ENCODE assay signal across 13 cellular contexts in the genomic region with DNA sequence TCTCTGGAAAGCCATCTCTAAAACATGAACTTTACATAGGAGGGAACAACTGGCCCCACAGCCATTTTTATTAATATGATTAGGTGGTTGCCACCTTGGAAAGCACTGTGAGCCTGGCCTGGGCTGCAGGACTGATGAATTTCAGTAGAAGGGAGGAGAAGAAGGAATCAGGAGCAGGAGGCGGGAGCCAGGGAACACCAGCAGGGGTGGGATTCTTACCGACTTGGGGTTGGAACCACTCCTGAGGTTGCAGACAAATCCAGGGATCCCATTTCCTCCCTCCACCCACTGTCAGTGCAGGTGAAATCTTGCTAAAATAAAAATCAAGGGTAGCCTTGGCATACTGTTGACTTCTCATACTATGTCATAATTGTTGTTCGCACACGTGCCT. TPM values are rescaled to one million over a fixed set of nuclear protein-coding genes. Genes with fewer than 3 reads are reported as not detected.
DNase-seq lines count a peak whose midpoint lies in the region; ATAC-seq and TF ChIP-seq lines count a peak whose summit lies in the region.
"Had no signal": no experiment of that assay in that cellular context is flagged by ENCODE, and none has a peak within 500 bp of the region (broad histone marks: within the 10 kb centered on the region; RNA-seq: fewer than 3 reads in every experiment).

No MANE protein-coding gene starts in this region.

- ATAC-seq in right cardiac atrium = no peak
- ATAC-seq in activated T-helper 17 cell treated with anti-CD3 and anti-CD28 coated beads, Interleukin-2, amount 50 U/mL, for 72 hours (replicated peaks) = no peak
- no peak for ATAC-seq in upper lobe of left lung (ENCODE audit: low FRiP score in 2 of 2)
- no peak for ATAC-seq in HG03175 (IDR thresholded peaks at IDR 0.05; ENCODE audit: unreplicated experiment)
- no peak for ATAC-seq in aorta (ENCODE audit: low FRiP score)

- no peak overlapping the region for H3K4me2 ChIP-seq in mesendoderm (ENCODE audit: low read length)
- H3K4me2 ChIP-seq: hepatocyte had no signal

- no peak for TF ChIP-seq EP300 in upper lobe of left lung (IDR thresholded peaks at IDR 0.05)

- no peak overlapping the region for H4K8ac ChIP-seq in mesendoderm (ENCODE audit: low read depth, low read length)

- H3K18ac ChIP-seq in mesendoderm (ENCODE audit: low read length) = no peak overlapping the region

- no peak overlapping the region for H4K5ac ChIP-seq in mesendoderm (ENCODE audit: low read length)

- no peak for TF ChIP-seq POLR2A in upper lobe of left lung (IDR thresholded peaks at IDR 0.05)

- peaks cover 9% of the 10 kb centered on the region for H3K4me1 Mint-ChIP-seq in activated T-helper 17 cell treated with anti-CD3 and anti-CD28 coated beads, Interleukin-2, amount 50 U/mL, for 72 hours

- no peak overlapping the region for H2BK120ac ChIP-seq in mesendoderm (ENCODE audit: low read depth, low read length)

- no peaks in the 10 kb centered on the region for H3K27me3 Mint-ChIP-seq in activated T-helper 17 cell treated with anti-CD3 and anti-CD28 coated beads, Interleukin-2, amount 50 U/mL, for 72 hours

- H2BK5ac ChIP-seq in mesendoderm (ENCODE audit: low read length) = no peak overlapping the region

- no peak overlapping the region for H2AK5ac ChIP-seq in mesendoderm (ENCODE audit: low read length)

- no peaks in the 10 kb centered on the region for H3K79me1 ChIP-seq in mesendoderm (ENCODE audit: low read length)

- no peak overlapping the region for H3K23ac ChIP-seq in mesendoderm (ENCODE audit: low read length)

- H3K27ac ChIP-seq in right atrium auricular region (peak overlapping the region in 1 of 2 donors; percentile 35), right cardiac atrium (ENCODE audit: low read length) (no peak overlapping the region), mesendoderm (ENCODE audit: low read depth, low read length) (no peak overlapping the region), upper lobe of left lung (peak overlapping the region; percentile 45 to 84 (median 60)), aorta (ENCODE audit: low read depth in 1 of 2, low read length in 2 of 2) (no peak overlapping the region)
- H3K27ac ChIP-seq: hepatocyte had no signal

- no peak overlapping the region for H3K4ac ChIP-seq in mesendoderm (ENCODE audit: low read depth, low read length)

- intact Hi-C loops in right cardiac atrium (cut with DNase I) (no loop called here), aorta (cut with DNase I) (no loop called here)

- H2BK15ac ChIP-seq in mesendoderm (replicated peaks; ENCODE audit: low read depth) = no peak overlapping the region

- H3K79me2 ChIP-seq in mesendoderm (ENCODE audit: control insufficient read depth, insufficient read depth, low read length) = no peaks in the 10 kb centered on the region
- H3K79me2 ChIP-seq: hepatocyte had no signal

- no peaks in the 10 kb centered on the region for H3K36me3 Mint-ChIP-seq in activated T-helper 17 cell treated with anti-CD3 and anti-CD28 coated beads, Interleukin-2, amount 50 U/mL, for 72 hours (ENCODE audit: low read depth)
- H3K36me3 Mint-ChIP-seq: activated naive CD4-positive, alpha-beta T cell treated with anti-CD3 and anti-CD28 coated beads, Interleukin-2, amount 10 ng/mL, durations not matched to agents 7 days and 5 days had no signal

- H3K4me3 Mint-ChIP-seq in activated T-helper 17 cell treated with anti-CD3 and anti-CD28 coated beads, Interleukin-2, amount 50 U/mL, for 72 hours = peak overlapping the region; percentile 15
- H3K4me3 Mint-ChIP-seq: activated naive CD4-positive, alpha-beta T cell treated with anti-CD3 and anti-CD28 coated beads, Interleukin-2, amount 10 ng/mL, durations not matched to agents 7 days and 5 days had no signal

- no peaks in the 10 kb centered on the region for H3K27me3 ChIP-seq in right atrium auricular region
- no peaks in the 10 kb centered on the region for H3K27me3 ChIP-seq in right cardiac atrium (ENCODE audit: control insufficient read depth, insufficient read depth)
- H3K27me3 ChIP-seq in mesendoderm (ENCODE audit: insufficient read depth, low read length, poor library complexity) = no peaks in the 10 kb centered on the region
- no peaks in the 10 kb centered on the region for H3K27me3 ChIP-seq in upper lobe of left lung
- H3K27me3 ChIP-seq in aorta (ENCODE audit: control insufficient read depth in 1 of 2, insufficient read depth in 2 of 2, low read length in 1 of 2) = no peaks in the 10 kb centered on the region
- H3K27me3 ChIP-seq: hepatocyte had no signal

- H3K36me3 ChIP-seq in right atrium auricular region = no peaks in the 10 kb centered on the region
- H3K36me3 ChIP-seq in mesendoderm (ENCODE audit: control insufficient read depth, insufficient read depth, low read length) = no peaks in the 10 kb centered on the region
- no peaks in the 10 kb centered on the region for H3K36me3 ChIP-seq in upper lobe of left lung
- H3K36me3 ChIP-seq in aorta (ENCODE audit: control insufficient read depth in 1 of 2, insufficient read depth in 2 of 2, low read length in 1 of 2) = no peaks in the 10 kb centered on the region

- DNase-seq in right atrium auricular region (ENCODE audit: low spot score) (peak; percentile 26), right cardiac atrium (no peak), mesendoderm (no peak), upper lobe of left lung (no peak), cerebellar nuclear complex (lab: John Stamatoyannopoulos, UW) (no peak), aorta (no peak)
- DNase-seq: activated naive CD4-positive, alpha-beta T cell treated with anti-CD3 and anti-CD28 coated beads, Interleukin-2, amount 10 ng/mL, durations not matched to agents 7 days and 5 days; HCEC 1CT; NCI-H524 treated with DMSO at 0.1 percent for 48 hours had no signal

- H3K4me3 ChIP-seq in right atrium auricular region = no peak overlapping the region
- no peak overlapping the region for H3K4me3 ChIP-seq in right cardiac atrium (ENCODE audit: low read length)
- H3K4me3 ChIP-seq in mesendoderm (ENCODE audit: low read length) = no peak overlapping the region
- no peak overlapping the region for H3K4me3 ChIP-seq in upper lobe of left lung
- H3K4me3 ChIP-seq in aorta (ENCODE audit: low read length in 2 of 2) = no peak overlapping the region
- H3K4me3 ChIP-seq: hepatocyte had no signal

- peak overlapping the region; percentile 12 for H3K27ac Mint-ChIP-seq in activated T-helper 17 cell treated with anti-CD3 and anti-CD28 coated beads, Interleukin-2, amount 50 U/mL, for 72 hours

- 95% methylated on average over 4 of the region's 4 CpGs for WGBS in right cardiac atrium
- no CpG with 5 or more reads among the region's 4 CpGs for WGBS in mesendoderm (ENCODE audit: extremely low coverage, insufficient coverage, low lambda C conversion rate)
- WGBS in upper lobe of left lung, 2 donors = 91 to 96% methylated on average over 4 of the region's 4 CpGs
- 89 to 90% methylated on average over 4 of the region's 4 CpGs for WGBS in aorta, 2 donors

- peak overlapping the region; percentile 70 for H3K56ac ChIP-seq in mesendoderm (ENCODE audit: low read length)

- H3K9ac ChIP-seq in mesendoderm (ENCODE audit: low read length) = no peak overlapping the region

- H3K9me3 Mint-ChIP-seq in activated T-helper 17 cell treated with anti-CD3 and anti-CD28 coated beads, Interleukin-2, amount 50 U/mL, for 72 hours = no peaks in the 10 kb centered on the region
- H3K9me3 Mint-ChIP-seq: activated naive CD4-positive, alpha-beta T cell treated with anti-CD3 and anti-CD28 coated beads, Interleukin-2, amount 10 ng/mL, durations not matched to agents 7 days and 5 days had no signal

- TF ChIP-seq CTCF in right atrium auricular region (IDR thresholded peaks at IDR 0.05) = no peak
- no peak for TF ChIP-seq CTCF in upper lobe of left lung (IDR thresholded peaks at IDR 0.05)

- peaks cover 0 to 21% of the 10 kb centered on the region in 2 donors for H3K4me1 ChIP-seq in right atrium auricular region
- H3K4me1 ChIP-seq in right cardiac atrium (ENCODE audit: control insufficient read depth, insufficient read depth, low read length) = peaks cover 6% of the 10 kb centered on the region
- H3K4me1 ChIP-seq in mesendoderm (ENCODE audit: control insufficient read depth, low read depth, low read length) = peaks cover 12% of the 10 kb centered on the region
- peaks cover 17 to 21% (median 19%) of the 10 kb centered on the region in 4 donors for H3K4me1 ChIP-seq in upper lobe of left lung
- no peaks in the 10 kb centered on the region for H3K4me1 ChIP-seq in aorta (ENCODE audit: control insufficient read depth in 1 of 2, insufficient read depth in 2 of 2, low read length in 2 of 2)
- H3K4me1 ChIP-seq: Caco-2 had no signal

- H3K9me3 ChIP-seq in right atrium auricular region (no peaks in the 10 kb centered on the region), right cardiac atrium (ENCODE audit: control insufficient read depth, low read length) (no peaks in the 10 kb centered on the region), upper lobe of left lung (no peaks in the 10 kb centered on the region), aorta (ENCODE audit: control insufficient read depth, low read length) (no peaks in the 10 kb centered on the region)
- H3K9me3 ChIP-seq: Caco-2 had no signal

RNA-seq across cellular contexts. Expression of gene MAP3K14, which starts 16.9 kb away (rescaled TPM):
- total RNA-seq in right atrium auricular region (10 to 100 TPM in 1 of 2 donors, 1 to 10 TPM in 1; 8.2 to 10.6 TPM), right cardiac atrium (10 to 100 TPM; 12.2 to 17.1 (median 15.1) TPM), upper lobe of left lung (10 to 100 TPM; 11.4 to 17.8 (median 13.5) TPM), aorta (10 to 100 TPM; 10.6 to 19.7 TPM)
- polyA plus RNA-seq in right cardiac atrium (10.8 TPM), aorta (1 to 10 TPM; 5.9 to 6.0 TPM)
- 10 to 100 TPM; 36.3 to 49.5 TPM for total RNA-seq in activated T-helper 17 cell treated with anti-CD3 and anti-CD28 coated beads, Interleukin-2, amount 50 U/mL, for 72 hours
- 1.6 TPM for polyA plus RNA-seq in mesendoderm (2013, experiment 1 of 2)
- 2.0 TPM for polyA plus RNA-seq in mesendoderm (2013, experiment 2 of 2)

Comparison
In these comparisons a context has a peak if more than half of its experiments do, and no peak if none do; other contexts are left out.
1. H3K27ac ChIP-seq: peak in upper lobe of left lung (4 of 4); none in right cardiac atrium (single experiment), mesendoderm (single experiment) and aorta (0 of 2).